Comparison of ENCODE assay signal across 22 cellular contexts in the genomic region with DNA sequence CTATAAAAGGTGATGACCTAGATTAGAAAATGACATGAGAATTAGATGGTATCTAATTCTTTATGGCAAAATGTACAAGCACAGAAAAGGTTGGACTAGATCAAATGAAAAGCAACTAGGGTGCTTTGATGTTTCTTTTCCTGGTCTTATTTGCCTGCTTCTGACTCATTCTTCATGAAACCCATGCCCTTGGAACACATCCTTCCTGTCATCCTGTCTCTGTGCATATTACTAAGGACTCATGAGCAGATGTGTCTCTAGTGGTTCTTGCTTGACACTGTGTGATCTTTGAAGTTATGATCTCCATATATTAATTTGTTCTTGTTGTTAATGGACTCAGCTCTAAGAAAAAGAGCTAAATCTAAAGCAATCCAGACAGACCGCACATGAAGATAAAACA.
DNase-seq lines count a peak whose midpoint lies in the region; ATAC-seq and TF ChIP-seq lines count a peak whose summit lies in the region.
"Had no signal": no experiment of that assay in that cellular context is flagged by ENCODE, and none has a peak within 500 bp of the region (broad histone marks: within the 10 kb centered on the region; RNA-seq: fewer than 3 reads in every experiment).

No MANE protein-coding gene starts in this region.

- H3K79me2 ChIP-seq in DND-41 (ENCODE audit: insufficient read depth, low read length): no peaks in the 10 kb centered on the region

- no peak overlapping the region for H2AFZ ChIP-seq in DND-41 (ENCODE audit: low read depth, low read length)

- ATAC-seq in DND-41 (ENCODE audit: insufficient read depth, low read depth) (0 out of 3 replicates have a peak, but pooled peaks have one; percentile 40), GM19328 (IDR thresholded peaks at IDR 0.05; ENCODE audit: unreplicated experiment) (no peak), HG03354 (IDR thresholded peaks at IDR 0.05; ENCODE audit: poor library complexity, severe bottlenecking, unreplicated experiment) (no peak)
- ATAC-seq: activated CD8-positive, alpha-beta T cell treated with anti-CD3 and anti-CD28 coated beads for 36 hours; body of pancreas; left ventricle myocardium superior; stimulated activated naive B cell treated with anti-CD40 and anti-IgM and Interleukin-4, amounts not matched to agents 10 μg/mL and 1 μg/mL and 100 μg/mL, for 72 hours had no signal

- H3K36me3 ChIP-seq in DND-41 (ENCODE audit: insufficient read depth, low read length): no peaks in the 10 kb centered on the region
- H3K36me3 ChIP-seq: colonic mucosa, thoracic aorta had no signal

- in situ Hi-C loops in astrocyte of the spinal cord (cut with HindIII; ENCODE audit: low sequenced_read_pairs): no loop called here

- TF ChIP-seq CTCF in DND-41 (IDR thresholded peaks at IDR 0.05; ENCODE audit: borderline replicate concordance, extremely low read depth, low read length, poor library complexity, severe bottlenecking) (no peak), astrocyte of the spinal cord (IDR thresholded peaks at IDR 0.05; ENCODE audit: low read depth, low read length) (no peak)

- H3K4me2 ChIP-seq in DND-41 (ENCODE audit: insufficient read depth, low read length): no peak overlapping the region

- no peak overlapping the region for H3K27ac ChIP-seq in DND-41 (ENCODE audit: low read length)
- H3K27ac ChIP-seq: body of pancreas, colonic mucosa, thoracic aorta had no signal

- no peak for DNase-seq in DND-41
- DNase-seq in Kasumi-1 (lab: John Stamatoyannopoulos, UW): peak; percentile 51 to 56
- peak; percentile 15 for DNase-seq in astrocyte of the spinal cord (ENCODE audit: low read depth, low spot score)
- peak; percentile 46 for DNase-seq in kidney tubule cell (ENCODE audit: low spot score)
- no peak for DNase-seq in stimulated activated CD4-positive, alpha-beta T cell treated with anti-CD3 and anti-CD28 coated beads, Interleukin-2, amount 100 ng/mL, for 24 hours
- DNase-seq in NOMO-1 (lab: John Stamatoyannopoulos, UW; ENCODE audit: unreplicated experiment in 2 of 2): no peak
- DNase-seq: activated B cell treated with CpG ODN at 0.5 μM for 24 hours; activated CD8-positive, alpha-beta T cell treated with anti-CD3 and anti-CD28 coated beads for 36 hours; activated effector memory CD4-positive, alpha-beta T cell treated with anti-CD3 and anti-CD28 coated beads, Interleukin-2, amount 50 U/mL, for 16 hours; activated T-cell treated with anti-CD3 and anti-CD28 coated beads for 4 hours; body of pancreas; CD8-positive, alpha-beta memory T cell; colonic mucosa; left ventricle myocardium superior; NCI-H146; NCI-H2171; NCI-H526 treated with DMSO at 0.1 percent for 48 hours; stimulated activated naive B cell treated with anti-CD40 and anti-IgM and Interleukin-4, amounts not matched to agents 10 μg/mL and 1 μg/mL and 100 μg/mL, for 72 hours; T-helper 9 cell had no signal

- H3K9ac ChIP-seq in DND-41 (ENCODE audit: low read depth, low read length): no peak overlapping the region

- no peaks in the 10 kb centered on the region for H3K9me3 ChIP-seq in DND-41 (ENCODE audit: insufficient read depth, low read length, severe bottlenecking)
- H3K9me3 ChIP-seq: body of pancreas, colonic mucosa, thoracic aorta had no signal

- H3K4me3 ChIP-seq in DND-41 (ENCODE audit: low read depth in 1 of 2, low read length in 2 of 2): no peak overlapping the region
- no peak overlapping the region for H3K4me3 ChIP-seq in astrocyte of the spinal cord (ENCODE audit: low read depth, low read length)
- H3K4me3 ChIP-seq: body of pancreas, colonic mucosa, thoracic aorta had no signal

- no peaks in the 10 kb centered on the region for H4K20me1 ChIP-seq in DND-41 (ENCODE audit: insufficient read depth, low read length)

- H3K4me1 ChIP-seq in DND-41 (ENCODE audit: insufficient read depth, low read length): no peaks in the 10 kb centered on the region
- H3K4me1 ChIP-seq: body of pancreas, colonic mucosa had no signal

- H3K27me3 ChIP-seq in DND-41 (ENCODE audit: insufficient read depth, low read length, poor library complexity): peaks cover 2% of the 10 kb centered on the region
- H3K27me3 ChIP-seq: body of pancreas, colonic mucosa had no signal

Comparison
In these comparisons a context has a peak if more than half of its experiments do, and no peak if none do; other contexts are left out.
1. DNase-seq: peak in Kasumi-1 (2 of 2), astrocyte of the spinal cord (single experiment) and kidney tubule cell (single experiment); none in DND-41 (single experiment), stimulated activated CD4-positive, alpha-beta T cell treated with anti-CD3 and anti-CD28 coated beads, Interleukin-2, amount 100 ng/mL, for 24 hours (0 of 2) and NOMO-1 (0 of 2).